ENCODE assay signal across 1 cellular context in the genomic region with DNA sequence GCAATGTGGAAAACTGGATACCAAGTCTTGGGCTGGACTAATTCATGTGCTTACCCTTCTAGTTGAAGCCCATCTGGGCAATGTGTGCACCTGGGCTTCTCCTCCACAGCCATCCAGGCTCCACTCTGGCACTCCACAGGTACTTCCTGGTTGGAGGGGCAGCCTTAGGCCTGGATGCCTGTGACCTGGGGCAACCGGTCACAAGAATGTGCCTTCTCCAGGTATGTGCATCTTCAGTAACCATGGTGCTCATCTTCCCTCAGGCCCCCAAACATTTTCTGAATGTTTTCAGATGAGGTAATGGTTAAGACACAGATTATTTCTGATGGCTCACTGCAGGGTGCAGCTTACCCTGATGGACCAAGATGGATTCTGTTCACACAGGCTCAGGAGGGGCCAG.
TF ChIP-seq lines count a peak whose summit lies in the region.

No MANE protein-coding gene starts in this region.

TF ChIP-seq in HepG2, 621 proteins besides CTCF, POLR2A, EP300 and RAD21:
- no peak for TF ChIP-seq IRF2 (CRISPR knock-in tag; IDR thresholded peaks at IDR 0.05)
- TF ChIP-seq ZNF34 (CRISPR knock-in tag; IDR thresholded peaks at IDR 0.05; ENCODE audit: borderline replicate concordance): no peak
- TF ChIP-seq ZNF570 (CRISPR knock-in tag; IDR thresholded peaks at IDR 0.05; ENCODE audit: borderline replicate concordance): no peak
- no peak for TF ChIP-seq ZNF891 (CRISPR knock-in tag; IDR thresholded peaks at IDR 0.05)
- TF ChIP-seq ZNF761 (CRISPR knock-in tag; conservative IDR thresholded peaks at IDR 0.05): no peak
- no peak for TF ChIP-seq ZNF317 (CRISPR knock-in tag; IDR thresholded peaks at IDR 0.05)
- TF ChIP-seq, protein P1, sequence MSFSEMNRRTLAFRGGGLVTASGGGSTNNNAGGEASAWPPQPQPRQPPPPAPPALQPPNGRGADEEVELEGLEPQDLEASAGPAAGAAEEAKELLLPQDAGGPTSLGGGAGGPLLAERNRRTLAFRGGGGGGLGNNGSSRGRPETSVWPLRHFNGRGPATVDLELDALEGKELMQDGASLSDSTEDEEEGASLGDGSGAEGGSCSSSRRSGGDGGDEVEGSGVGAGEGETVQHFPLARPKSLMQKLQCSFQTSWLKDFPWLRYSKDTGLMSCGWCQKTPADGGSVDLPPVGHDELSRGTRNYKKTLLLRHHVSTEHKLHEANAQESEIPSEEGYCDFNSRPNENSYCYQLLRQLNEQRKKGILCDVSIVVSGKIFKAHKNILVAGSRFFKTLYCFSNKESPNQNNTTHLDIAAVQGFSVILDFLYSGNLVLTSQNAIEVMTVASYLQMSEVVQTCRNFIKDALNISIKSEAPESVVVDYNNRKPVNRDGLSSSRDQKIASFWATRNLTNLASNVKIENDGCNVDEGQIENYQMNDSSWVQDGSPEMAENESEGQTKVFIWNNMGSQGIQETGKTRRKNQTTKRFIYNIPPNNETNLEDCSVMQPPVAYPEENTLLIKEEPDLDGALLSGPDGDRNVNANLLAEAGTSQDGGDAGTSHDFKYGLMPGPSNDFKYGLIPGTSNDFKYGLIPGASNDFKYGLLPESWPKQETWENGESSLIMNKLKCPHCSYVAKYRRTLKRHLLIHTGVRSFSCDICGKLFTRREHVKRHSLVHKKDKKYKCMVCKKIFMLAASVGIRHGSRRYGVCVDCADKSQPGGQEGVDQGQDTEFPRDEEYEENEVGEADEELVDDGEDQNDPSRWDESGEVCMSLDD (CRISPR knock-in tag; IDR thresholded peaks at IDR 0.05; ENCODE audit: borderline replicate concordance): no peak
- TF ChIP-seq ATF7 (IDR thresholded peaks at IDR 0.05): 0 out of 2 replicates have a peak, but pooled peaks have one; percentile 5
- no peak for TF ChIP-seq ATF7 (CRISPR knock-in tag; IDR thresholded peaks at IDR 0.05)
- TF ChIP-seq RBM22 (optimal IDR thresholded peaks at IDR 0.05; ENCODE audit: low read length): peak; percentile 30
- TF ChIP-seq SP5 (CRISPR knock-in tag; IDR thresholded peaks at IDR 0.05; ENCODE audit: borderline replicate concordance, low read depth): no peak
- TF ChIP-seq ZNF510 (CRISPR knock-in tag; IDR thresholded peaks at IDR 0.05; ENCODE audit: low read depth): no peak
- no peak for TF ChIP-seq MEIS2 (CRISPR knock-in tag; IDR thresholded peaks at IDR 0.05)
- TF ChIP-seq, protein P2, sequence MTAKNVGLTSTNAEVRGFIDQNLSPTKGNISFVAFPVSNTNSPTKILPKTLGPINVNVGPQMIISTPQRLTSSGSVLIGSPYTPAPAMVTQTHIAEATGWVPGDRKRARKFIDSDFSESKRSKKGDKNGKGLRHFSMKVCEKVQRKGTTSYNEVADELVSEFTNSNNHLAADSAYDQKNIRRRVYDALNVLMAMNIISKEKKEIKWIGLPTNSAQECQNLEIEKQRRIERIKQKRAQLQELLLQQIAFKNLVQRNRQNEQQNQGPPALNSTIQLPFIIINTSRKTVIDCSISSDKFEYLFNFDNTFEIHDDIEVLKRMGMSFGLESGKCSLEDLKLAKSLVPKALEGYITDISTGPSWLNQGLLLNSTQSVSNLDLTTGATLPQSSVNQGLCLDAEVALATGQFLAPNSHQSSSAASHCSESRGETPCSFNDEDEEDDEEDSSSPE (CRISPR knock-in tag; IDR thresholded peaks at IDR 0.05): no peak
- TF ChIP-seq MED8 (CRISPR knock-in tag; IDR thresholded peaks at IDR 0.05; ENCODE audit: insufficient replicate concordance): no peak
- TF ChIP-seq, protein P3, sequence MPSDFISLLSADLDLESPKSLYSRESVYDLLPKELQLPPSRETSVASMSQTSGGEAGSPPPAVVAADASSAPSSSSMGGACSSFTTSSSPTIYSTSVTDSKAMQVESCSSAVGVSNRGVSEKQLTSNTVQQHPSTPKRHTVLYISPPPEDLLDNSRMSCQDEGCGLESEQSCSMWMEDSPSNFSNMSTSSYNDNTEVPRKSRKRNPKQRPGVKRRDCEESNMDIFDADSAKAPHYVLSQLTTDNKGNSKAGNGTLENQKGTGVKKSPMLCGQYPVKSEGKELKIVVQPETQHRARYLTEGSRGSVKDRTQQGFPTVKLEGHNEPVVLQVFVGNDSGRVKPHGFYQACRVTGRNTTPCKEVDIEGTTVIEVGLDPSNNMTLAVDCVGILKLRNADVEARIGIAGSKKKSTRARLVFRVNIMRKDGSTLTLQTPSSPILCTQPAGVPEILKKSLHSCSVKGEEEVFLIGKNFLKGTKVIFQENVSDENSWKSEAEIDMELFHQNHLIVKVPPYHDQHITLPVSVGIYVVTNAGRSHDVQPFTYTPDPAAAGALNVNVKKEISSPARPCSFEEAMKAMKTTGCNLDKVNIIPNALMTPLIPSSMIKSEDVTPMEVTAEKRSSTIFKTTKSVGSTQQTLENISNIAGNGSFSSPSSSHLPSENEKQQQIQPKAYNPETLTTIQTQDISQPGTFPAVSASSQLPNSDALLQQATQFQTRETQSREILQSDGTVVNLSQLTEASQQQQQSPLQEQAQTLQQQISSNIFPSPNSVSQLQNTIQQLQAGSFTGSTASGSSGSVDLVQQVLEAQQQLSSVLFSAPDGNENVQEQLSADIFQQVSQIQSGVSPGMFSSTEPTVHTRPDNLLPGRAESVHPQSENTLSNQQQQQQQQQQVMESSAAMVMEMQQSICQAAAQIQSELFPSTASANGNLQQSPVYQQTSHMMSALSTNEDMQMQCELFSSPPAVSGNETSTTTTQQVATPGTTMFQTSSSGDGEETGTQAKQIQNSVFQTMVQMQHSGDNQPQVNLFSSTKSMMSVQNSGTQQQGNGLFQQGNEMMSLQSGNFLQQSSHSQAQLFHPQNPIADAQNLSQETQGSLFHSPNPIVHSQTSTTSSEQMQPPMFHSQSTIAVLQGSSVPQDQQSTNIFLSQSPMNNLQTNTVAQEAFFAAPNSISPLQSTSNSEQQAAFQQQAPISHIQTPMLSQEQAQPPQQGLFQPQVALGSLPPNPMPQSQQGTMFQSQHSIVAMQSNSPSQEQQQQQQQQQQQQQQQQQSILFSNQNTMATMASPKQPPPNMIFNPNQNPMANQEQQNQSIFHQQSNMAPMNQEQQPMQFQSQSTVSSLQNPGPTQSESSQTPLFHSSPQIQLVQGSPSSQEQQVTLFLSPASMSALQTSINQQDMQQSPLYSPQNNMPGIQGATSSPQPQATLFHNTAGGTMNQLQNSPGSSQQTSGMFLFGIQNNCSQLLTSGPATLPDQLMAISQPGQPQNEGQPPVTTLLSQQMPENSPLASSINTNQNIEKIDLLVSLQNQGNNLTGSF (CRISPR knock-in tag; IDR thresholded peaks at IDR 0.05): no peak
- TF ChIP-seq ZNF782 (CRISPR knock-in tag; IDR thresholded peaks at IDR 0.05; ENCODE audit: borderline replicate concordance): no peak
- TF ChIP-seq, protein P4, sequence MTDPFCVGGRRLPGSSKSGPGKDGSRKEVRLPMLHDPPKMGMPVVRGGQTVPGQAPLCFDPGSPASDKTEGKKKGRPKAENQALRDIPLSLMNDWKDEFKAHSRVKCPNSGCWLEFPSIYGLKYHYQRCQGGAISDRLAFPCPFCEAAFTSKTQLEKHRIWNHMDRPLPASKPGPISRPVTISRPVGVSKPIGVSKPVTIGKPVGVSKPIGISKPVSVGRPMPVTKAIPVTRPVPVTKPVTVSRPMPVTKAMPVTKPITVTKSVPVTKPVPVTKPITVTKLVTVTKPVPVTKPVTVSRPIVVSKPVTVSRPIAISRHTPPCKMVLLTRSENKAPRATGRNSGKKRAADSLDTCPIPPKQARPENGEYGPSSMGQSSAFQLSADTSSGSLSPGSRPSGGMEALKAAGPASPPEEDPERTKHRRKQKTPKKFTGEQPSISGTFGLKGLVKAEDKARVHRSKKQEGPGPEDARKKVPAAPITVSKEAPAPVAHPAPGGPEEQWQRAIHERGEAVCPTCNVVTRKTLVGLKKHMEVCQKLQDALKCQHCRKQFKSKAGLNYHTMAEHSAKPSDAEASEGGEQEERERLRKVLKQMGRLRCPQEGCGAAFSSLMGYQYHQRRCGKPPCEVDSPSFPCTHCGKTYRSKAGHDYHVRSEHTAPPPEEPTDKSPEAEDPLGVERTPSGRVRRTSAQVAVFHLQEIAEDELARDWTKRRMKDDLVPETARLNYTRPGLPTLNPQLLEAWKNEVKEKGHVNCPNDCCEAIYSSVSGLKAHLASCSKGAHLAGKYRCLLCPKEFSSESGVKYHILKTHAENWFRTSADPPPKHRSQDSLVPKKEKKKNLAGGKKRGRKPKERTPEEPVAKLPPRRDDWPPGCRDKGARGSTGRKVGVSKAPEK (CRISPR knock-in tag; IDR thresholded peaks at IDR 0.05; ENCODE audit: borderline replicate concordance): no peak
TF ChIP-seq in HepG2: peak in this region for 2.
